In the genomic region with DNA sequence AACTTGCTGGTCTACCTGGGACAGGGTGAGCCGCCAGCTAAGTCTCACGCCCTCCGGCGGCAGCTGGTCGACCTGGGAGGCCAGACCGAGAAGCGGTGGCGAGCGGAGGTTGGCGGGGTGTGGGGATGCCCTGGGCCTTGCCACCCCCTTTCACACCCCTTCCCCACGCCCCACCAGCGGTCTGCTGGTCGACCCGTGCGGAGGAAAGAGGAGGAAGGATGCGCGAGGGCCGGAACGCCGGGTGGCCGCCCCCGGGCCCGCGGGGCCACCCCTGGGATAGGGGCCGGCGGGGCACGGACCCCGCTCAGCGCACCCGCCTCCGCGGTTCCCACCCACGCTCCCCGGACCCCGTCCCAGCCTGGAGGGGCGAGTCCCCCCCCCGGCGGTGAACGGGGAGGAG, we compare ENCODE assay signal across 21 cellular contexts. TPM values are rescaled to one million over a fixed set of nuclear protein-coding genes. Genes with fewer than 3 reads are reported as not detected.
DNase-seq lines count a peak whose midpoint lies in the region; ATAC-seq, FAIRE-seq and TF ChIP-seq lines count a peak whose summit lies in the region.
"Had no signal": no experiment of that assay in that cellular context is flagged by ENCODE, and none has a peak within 500 bp of the region (broad histone marks: within the 10 kb centered on the region; RNA-seq: fewer than 3 reads in every experiment).

No MANE protein-coding gene starts in this region.

- no peak for TF ChIP-seq EP300 in HepG2 (IDR thresholded peaks at IDR 0.05; ENCODE audit: low read depth in 2 of 2, low read length in 2 of 2)
- no peak for TF ChIP-seq EP300 in HepG2 (CRISPR knock-in tag; IDR thresholded peaks at IDR 0.05; ENCODE audit: borderline replicate concordance)

- TF ChIP-seq CTCF in bronchial epithelial cell (IDR thresholded peaks at IDR 0.05; ENCODE audit: insufficient read depth, low read length, severe bottlenecking) (no peak), HepG2 (CRISPR knock-in tag; IDR thresholded peaks at IDR 0.05) (no peak)

- POLR2A ChIA-PET in HepG2 (lab: Yijun Ruan, JAX) = no interaction called here

- no peaks in the 10 kb centered on the region for H4K20me1 ChIP-seq in HepG2 (ENCODE audit: insufficient read depth, low read length)

- no peak for TF ChIP-seq RAD21 in HepG2 (CRISPR knock-in tag; IDR thresholded peaks at IDR 0.05)

- intact Hi-C loops in HepG2 (cut with micrococcal nuclease; ENCODE audit: unreplicated experiment) = no loop called here

- CTCF ChIA-PET in HepG2 (lab: Yijun Ruan, JAX; ENCODE audit: low intra/inter-chr PET ratio, low total read pairs) = no interaction called here

- no peak overlapping the region for H3K27ac ChIP-seq in HepG2 (ENCODE audit: extremely low read length, insufficient read depth, low read length)

- no TSS peak for BruUV-seq in HepG2 (replicated peaks; lab: Mats Ljungman, UMichigan)

- no peaks in the 10 kb centered on the region for H3K4me1 ChIP-seq in HepG2 (ENCODE audit: insufficient read depth, low read length)
- H3K4me1 ChIP-seq: Caco-2, HAP-1 had no signal

- FAIRE-seq in GM12892 (lab: Jason Lieb, UNC) (peak; percentile 76), bronchial epithelial cell (lab: Jason Lieb, UNC) (peak; percentile 70), HepG2 (lab: Jason Lieb, UNC) (peak; percentile 96)

- WGBS in HepG2 (ENCODE audit: low lambda C conversion rate) = 100% methylated on average over 1 of the region's 39 CpGs

- H3K9me3 ChIP-seq in HepG2 (ENCODE audit: low read length) = peaks cover 4% of the 10 kb centered on the region; the same call in 1 of the 2 replicates
- H3K9me3 ChIP-seq: Caco-2, HAP-1 had no signal

- no peak overlapping the region for H3K4me2 ChIP-seq in HepG2 (ENCODE audit: low read depth, low read length)

- H3K27me3 ChIP-seq in bronchial epithelial cell (ENCODE audit: control insufficient read depth, insufficient read depth, low read length) (no peaks in the 10 kb centered on the region), HepG2 (ENCODE audit: control insufficient read depth in 1 of 2, insufficient read depth in 2 of 2, low read length in 2 of 2) (no peaks in the 10 kb centered on the region)

- TF ChIP-seq POLR2A in GM12892 (IDR thresholded peaks at IDR 0.05; ENCODE audit: low read depth, low read length) = no peak
- no peak for TF ChIP-seq POLR2A in HepG2 (IDR thresholded peaks at IDR 0.05; ENCODE audit: insufficient read depth in 1 of 2, low read depth in 2 of 2, low read length in 2 of 2)

- no peak overlapping the region for H2AFZ ChIP-seq in HepG2 (ENCODE audit: low read length)

- H3K9ac ChIP-seq in HepG2 (ENCODE audit: insufficient read depth, low read depth, low read length) = no peak overlapping the region

- H3K36me3 ChIP-seq in bronchial epithelial cell (ENCODE audit: control insufficient read depth, insufficient read depth, low read length) = no peaks in the 10 kb centered on the region
- no peaks in the 10 kb centered on the region for H3K36me3 ChIP-seq in HepG2 (replicated peaks in 1 of 2; ENCODE audit: control insufficient read depth in 1 of 2, insufficient read depth in 2 of 2, low read length in 2 of 2)
- H3K36me3 ChIP-seq: HAP-1 had no signal

- ATAC-seq in HepG2 = no peak
- ATAC-seq in HG03378 (IDR thresholded peaks at IDR 0.05; ENCODE audit: unreplicated experiment) = no peak
- ATAC-seq in GM21367 (IDR thresholded peaks at IDR 0.05; ENCODE audit: unreplicated experiment) = no peak

- peak; percentile 0 for DNase-seq in AG20443 (ENCODE audit: low spot score)
- DNase-seq in GM12892 (ENCODE audit: insufficient read length) = no peak
- no peak for DNase-seq in bronchial epithelial cell (ENCODE audit: low read depth)
- DNase-seq in HepG2 (ENCODE audit: low spot score) = no peak
- no peak for DNase-seq in NCI-H1105 treated with DMSO at 0.1 percent for 48 hours (lab: John Stamatoyannopoulos, UW)
- DNase-seq: AML-193, Caco-2, DMS53, NCI-H1436, NCI-H2029, NCI-H2171 treated with DMSO at 0.1 percent for 48 hours, NCI-H748 treated with DMSO at 0.1 percent for 48 hours, OCI-M1 had no signal

- in situ Hi-C loops in HepG2 (cut with HindIII; ENCODE audit: extremely low pct_ligation_motif_present, low pct_unique_long_range_greater_than_20kb) = no loop called here

- H3K4me3 ChIP-seq in bronchial epithelial cell (ENCODE audit: low read depth, low read length) (no peak overlapping the region), HepG2 (replicated peaks in 1 of 3; ENCODE audit: insufficient read depth in 1 of 3, low read depth in 2 of 3, low read length in 3 of 3) (no peak overlapping the region)
- H3K4me3 ChIP-seq: HAP-1 had no signal

- no peaks in the 10 kb centered on the region for H3K79me2 ChIP-seq in HepG2 (ENCODE audit: insufficient read depth, low read length)

TF ChIP-seq in HepG2, 621 proteins besides CTCF, POLR2A, EP300 and RAD21:
- no peak for TF ChIP-seq ZNF781 (CRISPR knock-in tag; IDR thresholded peaks at IDR 0.05; ENCODE audit: borderline replicate concordance, not compliant biosample characterization)
- TF ChIP-seq ZBTB7B (CRISPR knock-in tag; IDR thresholded peaks at IDR 0.05) = no peak
- no peak for TF ChIP-seq ISL2 (CRISPR knock-in tag; IDR thresholded peaks at IDR 0.05)
- no peak for TF ChIP-seq CBX5 (CRISPR knock-in tag; IDR thresholded peaks at IDR 0.05; ENCODE audit: borderline replicate concordance)
- no peak for TF ChIP-seq ZNF256 (CRISPR knock-in tag; conservative IDR thresholded peaks at IDR 0.05)
- TF ChIP-seq SMAD3 (CRISPR knock-in tag; IDR thresholded peaks at IDR 0.05) = no peak
- no peak for TF ChIP-seq ZNF451 (CRISPR knock-in tag; IDR thresholded peaks at IDR 0.05)
- no peak for TF ChIP-seq RNF2 (conservative IDR thresholded peaks at IDR 0.05; ENCODE audit: low read depth)
- TF ChIP-seq BCLAF1 (IDR thresholded peaks at IDR 0.05) = no peak
- TF ChIP-seq, protein P1, sequence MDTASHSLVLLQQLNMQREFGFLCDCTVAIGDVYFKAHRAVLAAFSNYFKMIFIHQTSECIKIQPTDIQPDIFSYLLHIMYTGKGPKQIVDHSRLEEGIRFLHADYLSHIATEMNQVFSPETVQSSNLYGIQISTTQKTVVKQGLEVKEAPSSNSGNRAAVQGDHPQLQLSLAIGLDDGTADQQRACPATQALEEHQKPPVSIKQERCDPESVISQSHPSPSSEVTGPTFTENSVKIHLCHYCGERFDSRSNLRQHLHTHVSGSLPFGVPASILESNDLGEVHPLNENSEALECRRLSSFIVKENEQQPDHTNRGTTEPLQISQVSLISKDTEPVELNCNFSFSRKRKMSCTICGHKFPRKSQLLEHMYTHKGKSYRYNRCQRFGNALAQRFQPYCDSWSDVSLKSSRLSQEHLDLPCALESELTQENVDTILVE (CRISPR knock-in tag; IDR thresholded peaks at IDR 0.05) = no peak
TF ChIP-seq in HepG2: peak in this region for 0.

RNA-seq across cellular contexts. Expression of gene DCAF12L1, which starts 28.3 kb away (rescaled TPM):
- not detected for polyA plus RNA-seq in GM12892 (2012; ENCODE audit: missing spikeins)
- total RNA-seq in bronchial epithelial cell = not detected in 2 replicates
- not detected in 2 replicates for total RNA-seq in HepG2 (2016; rRNA removed; fragmentation: Illumina TruSeq; extraction: Trizol)
- not detected in 2 replicates for total RNA-seq in HepG2 (2016; cell fraction: cytosol; rRNA removed; fragmentation: Illumina TruSeq; extraction: Trizol; ENCODE audit: low read depth)
- total RNA-seq in HepG2 (2016; cell fraction: insoluble cytoplasmic fraction; rRNA removed; fragmentation: Illumina TruSeq; extraction: Trizol) = not detected in 2 replicates
- total RNA-seq in HepG2 (2016; cell fraction: membrane; rRNA removed; fragmentation: Illumina TruSeq; extraction: Trizol) = not detected in 2 replicates
- total RNA-seq in HepG2 (2016; cell fraction: nucleus; rRNA removed; fragmentation: Illumina TruSeq; extraction: Trizol) = not detected in 2 replicates
- polyA plus RNA-seq in HepG2 (2011; rRNA removed) = not detected in 2 replicates
- polyA plus RNA-seq in HepG2 (2011; cell fraction: cytosol; rRNA removed) = not detected in 2 replicates
- not detected in 2 replicates for polyA plus RNA-seq in HepG2 (2011; cell fraction: nucleus; rRNA removed)
- polyA plus RNA-seq in HepG2 (2012) = not detected in 2 replicates
- polyA plus RNA-seq in HepG2 (2016; cell fraction: cytosol; fragmentation: Illumina TruSeq; extraction: Trizol; ENCODE audit: low read depth) = not detected in 2 replicates
- not detected in 2 replicates for polyA plus RNA-seq in HepG2 (2016; cell fraction: insoluble cytoplasmic fraction; fragmentation: Illumina TruSeq; extraction: Trizol; ENCODE audit: low read depth)
- not detected in 2 replicates for polyA plus RNA-seq in HepG2 (2016; cell fraction: membrane; fragmentation: Illumina TruSeq; extraction: Trizol; ENCODE audit: low read depth)
- polyA plus RNA-seq in HepG2 (2016; cell fraction: nucleus; fragmentation: Illumina TruSeq; extraction: Trizol; ENCODE audit: insufficient read depth, low read depth) = not detected in 2 replicates
- polyA minus RNA-seq in HepG2 (2011; rRNA and poly(A)+ RNA removed; ENCODE audit: low replicate concordance) = not detected in 2 replicates
- not detected in 2 replicates for polyA minus RNA-seq in HepG2 (2011; cell fraction: cytosol; rRNA and poly(A)+ RNA removed)
- polyA minus RNA-seq in HepG2 (2011; cell fraction: nucleus; rRNA and poly(A)+ RNA removed) = not detected in 2 replicates
- total RNA-seq: Caco-2, HT-29, LHCN-M2, NCI-H460, RPMI7951 had no signal
- polyA plus RNA-seq: IgD-negative memory B cell had no signal
